In the genomic region with DNA sequence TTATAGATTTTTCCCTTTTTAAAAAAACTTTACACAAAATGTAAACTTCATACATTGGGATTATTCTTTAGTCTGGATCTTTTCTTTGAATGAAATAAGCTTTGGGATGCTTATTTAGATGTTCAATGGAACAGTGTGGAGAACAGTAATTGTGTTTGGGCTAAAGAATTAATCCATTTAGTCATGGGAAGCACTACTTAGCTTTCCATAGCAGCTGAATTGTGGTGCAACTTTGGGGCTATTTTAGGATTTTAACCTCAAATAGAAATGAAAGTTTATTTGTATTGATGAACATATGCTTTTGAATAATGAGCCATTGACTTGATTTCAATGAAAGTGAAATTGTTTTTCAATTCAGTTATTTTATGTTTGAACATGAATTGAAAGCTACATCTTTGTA, we compare ENCODE assay signal across 20 cellular contexts.
"Had no signal": no experiment of that assay in that cellular context is flagged by ENCODE, and none has a peak within 500 bp of the region (broad histone marks: within the 10 kb centered on the region; RNA-seq: fewer than 3 reads in every experiment).

No MANE protein-coding gene starts in this region.

- H3K4me1 ChIP-seq: prostate gland had no signal

- H3K27ac Mint-ChIP-seq: activated CD4-positive, alpha-beta T cell treated with anti-CD3 and anti-CD28 coated beads, Interleukin-2, amount 10 ng/mL, durations not matched to agents 24 days and 14 days; activated CD8-positive, alpha-beta T cell treated with anti-CD3 and anti-CD28 coated beads, Interleukin-2, amount 10 ng/mL, durations not matched to agents 7 days and 5 days; dendritic cell treated with granulocyte-macrophage colony-stimulating factor and Interleukin-4, amounts not matched to agents 40 ng/mL and 50 ng/mL, for 4 days; T-helper 2 cell treated with Interferon-gamma antibody and Interleukin-4, amounts not matched to agents 5 μg/mL and 100 μg/mL, for 36 hours; type B pancreatic cell had no signal

- H3K36me3 ChIP-seq: prostate gland had no signal

- H3K4me3 ChIP-seq: esophagus muscularis mucosa, gastroesophageal sphincter, heart left ventricle, left lung, prostate gland, right atrium auricular region, stomach, testis had no signal

- H3K27me3 Mint-ChIP-seq: activated CD4-positive, alpha-beta T cell treated with anti-CD3 and anti-CD28 coated beads, Interleukin-2, amount 10 ng/mL, durations not matched to agents 24 days and 14 days; dendritic cell treated with granulocyte-macrophage colony-stimulating factor and Interleukin-4, amounts not matched to agents 40 ng/mL and 50 ng/mL, for 4 days; type B pancreatic cell had no signal

- H3K9me3 Mint-ChIP-seq: activated T-cell treated with anti-CD3 and anti-CD28 coated beads, Interleukin-2, amount 50 U/mL, for 4 hours; dendritic cell treated with granulocyte-macrophage colony-stimulating factor and Interleukin-4, amounts not matched to agents 40 ng/mL and 50 ng/mL, for 4 days; neural crest cell; type B pancreatic cell had no signal

- H3K27me3 ChIP-seq: esophagus muscularis mucosa, gastroesophageal sphincter, heart left ventricle, left lung, right atrium auricular region, stomach, testis had no signal

- H3K27ac ChIP-seq: esophagus muscularis mucosa, gastroesophageal sphincter, heart left ventricle, left lung, prostate gland, right atrium auricular region, stomach, testis had no signal

- H3K9me3 ChIP-seq: esophagus muscularis mucosa, gastroesophageal sphincter, heart left ventricle, left lung, prostate gland, right atrium auricular region, stomach, testis had no signal

- ATAC-seq: activated CD8-positive, alpha-beta T cell treated with anti-CD3 and anti-CD28 coated beads, Interleukin-2, amount 10 ng/mL, durations not matched to agents 7 days and 5 days; activated T-cell treated with anti-CD3 and anti-CD28 coated beads, Interleukin-2, amount 50 U/mL, for 4 hours; gastroesophageal sphincter; heart left ventricle; left lung had no signal

- H3K4me3 Mint-ChIP-seq: activated CD4-positive, alpha-beta T cell treated with anti-CD3 and anti-CD28 coated beads, Interleukin-2, amount 10 ng/mL, durations not matched to agents 24 days and 14 days; activated CD8-positive, alpha-beta T cell treated with anti-CD3 and anti-CD28 coated beads, Interleukin-2, amount 10 ng/mL, durations not matched to agents 7 days and 5 days; activated T-cell treated with anti-CD3 and anti-CD28 coated beads, Interleukin-2, amount 50 U/mL, for 4 hours; dendritic cell treated with granulocyte-macrophage colony-stimulating factor and Interleukin-4, amounts not matched to agents 40 ng/mL and 50 ng/mL, for 4 days; T-helper 2 cell treated with Interferon-gamma antibody and Interleukin-4, amounts not matched to agents 5 μg/mL and 100 μg/mL, for 36 hours; type B pancreatic cell had no signal

- DNase-seq: activated CD4-positive, alpha-beta T cell treated with anti-CD3 and anti-CD28 coated beads, Interleukin-2, amount 10 ng/mL, durations not matched to agents 24 days and 14 days; activated CD4-positive, CD25-positive, alpha-beta regulatory T cell; activated CD8-positive, alpha-beta T cell treated with anti-CD3 and anti-CD28 coated beads, Interleukin-2, amount 10 ng/mL, durations not matched to agents 7 days and 5 days; activated effector memory CD4-positive, alpha-beta T cell treated with anti-CD3 and anti-CD28 coated beads, Interleukin-2, amount 50 U/mL, for 16 hours; activated naive CD4-positive, alpha-beta T cell treated with anti-CD3 and anti-CD28 coated beads, Interleukin-2, amount 50 U/mL, for 16 hours; activated T-cell treated with anti-CD3 and anti-CD28 coated beads, Interleukin-2, amount 50 U/mL, for 4 hours; effector CD8-positive, alpha-beta T cell; heart left ventricle; kidney; left lung; stomach; testis had no signal
